ENCODE assay signal across 11 cellular contexts in the genomic region with DNA sequence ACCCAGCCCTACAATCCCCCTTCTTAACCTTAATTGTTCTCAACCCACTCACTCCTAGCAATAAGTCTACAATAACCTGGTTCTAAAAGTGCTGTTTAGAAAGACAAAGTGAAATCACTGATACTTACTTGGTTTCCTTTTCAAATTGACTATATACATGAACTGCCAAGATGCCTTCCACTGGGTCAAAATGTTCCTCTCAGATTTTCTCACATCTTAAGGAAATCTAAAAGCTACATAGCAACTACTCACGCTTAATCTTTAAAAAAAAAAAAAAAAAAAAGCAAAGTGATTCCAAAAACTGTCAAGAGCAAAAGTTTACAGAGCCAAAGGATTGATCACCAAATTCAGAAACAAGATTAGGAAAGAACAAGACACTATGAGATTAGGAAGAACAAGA.
DNase-seq lines count a peak whose midpoint lies in the region; ATAC-seq, FAIRE-seq and TF ChIP-seq lines count a peak whose summit lies in the region.
"Had no signal": no experiment of that assay in that cellular context is flagged by ENCODE, and none has a peak within 500 bp of the region (broad histone marks: within the 10 kb centered on the region; RNA-seq: fewer than 3 reads in every experiment).

No MANE protein-coding gene starts in this region.

- TF ChIP-seq CTCF in RWPE2 (IDR thresholded peaks at IDR 0.05; ENCODE audit: poor library complexity, severe bottlenecking) (no peak), endothelial cell of umbilical vein (IDR thresholded peaks at IDR 0.05; ENCODE audit: extremely low read depth in 1 of 2, insufficient read depth in 1 of 2, low read depth in 1 of 2, low read length in 2 of 2) (no peak), stomach (IDR thresholded peaks at IDR 0.05) (no peak)

- peaks cover 34% of the 10 kb centered on the region for H3K4me1 ChIP-seq in RWPE2 (ENCODE audit: insufficient read depth, poor library complexity, severe bottlenecking)
- peaks cover 21% of the 10 kb centered on the region for H3K4me1 ChIP-seq in endothelial cell of umbilical vein (ENCODE audit: control insufficient read depth, extremely low read depth, insufficient read depth, low read length)
- peaks cover 26 to 86% (median 52%) of the 10 kb centered on the region in 4 donors for H3K4me1 ChIP-seq in stomach
- peaks cover 24% of the 10 kb centered on the region for H3K4me1 ChIP-seq in HAP-1

- H3K9ac ChIP-seq in endothelial cell of umbilical vein (replicated peaks; ENCODE audit: extremely low read depth, insufficient read depth, low read length): no peak overlapping the region

- TF ChIP-seq POLR2A in endothelial cell of umbilical vein (IDR thresholded peaks at IDR 0.05; ENCODE audit: low read depth, low read length): no peak
- TF ChIP-seq POLR2A in stomach (IDR thresholded peaks at IDR 0.05): no peak

- no peaks in the 10 kb centered on the region for H3K27me3 ChIP-seq in RWPE2 (ENCODE audit: insufficient read depth, poor library complexity, severe bottlenecking)
- no peaks in the 10 kb centered on the region for H3K27me3 ChIP-seq in endothelial cell of umbilical vein (ENCODE audit: control insufficient read depth in 2 of 2, insufficient read depth in 2 of 2, low read length in 2 of 2)
- H3K27me3 ChIP-seq in stomach: no peaks in the 10 kb centered on the region
- no peaks in the 10 kb centered on the region for H3K27me3 ChIP-seq in HAP-1 (ENCODE audit: low read depth)

- in situ Hi-C loops in HAP-1 (cut with MboI; ENCODE audit: low sequenced_read_pairs): no loop called here

- WGBS in stomach, 5 donors: 63 to 74% (median 68%) methylated on average over 1 of the region's 1 CpG

- DNase-seq in GM18507 (ENCODE audit: extremely low spot score, insufficient read length, low read depth) (no peak), RWPE2 (ENCODE audit: low spot score) (no peak), endothelial cell of umbilical vein (ENCODE audit: low read depth, low spot score) (peak; percentile 12), stomach (no peak), NCI-H1092 treated with DMSO at 0.1 percent for 48 hours (lab: John Stamatoyannopoulos, UW) (no peak), NCI-H1436 (lab: John Stamatoyannopoulos, UW) (no peak), HAP-1 (ENCODE audit: low spot score in 2 of 2) (no peak)
- DNase-seq: activated CD4-positive, CD25-positive, alpha-beta regulatory T cell treated with anti-CD3 and anti-CD28 coated beads, Interleukin-2, amount 50 U/mL, for 72 hours; effector CD8-positive, alpha-beta T cell had no signal

- no peak for ATAC-seq in RWPE2 (ENCODE audit: low read depth)

- no peaks in the 10 kb centered on the region for H3K9me3 ChIP-seq in RWPE2 (ENCODE audit: severe bottlenecking)
- H3K9me3 ChIP-seq in endothelial cell of umbilical vein (replicated peaks; ENCODE audit: control insufficient read depth, insufficient read depth, low read length): no peaks in the 10 kb centered on the region
- H3K9me3 ChIP-seq in stomach: no peaks in the 10 kb centered on the region
- no peaks in the 10 kb centered on the region for H3K9me3 ChIP-seq in HAP-1

- H2AFZ ChIP-seq in endothelial cell of umbilical vein (ENCODE audit: low read depth, low read length): no peak overlapping the region

- no peak overlapping the region for H3K4me2 ChIP-seq in endothelial cell of umbilical vein (ENCODE audit: insufficient read depth, low read length)

- H4K20me1 ChIP-seq in endothelial cell of umbilical vein (replicated peaks; ENCODE audit: control insufficient read depth, extremely low read depth, insufficient read depth, low read length): peaks cover 5% of the 10 kb centered on the region

- CTCF ChIA-PET in endothelial cell of umbilical vein (lab: Charles Lee): interaction anchor here (1.2 to 1.8 kb wide), 3 partner anchors 13 to 95 kb away, joined by 3 to 15 read pairs (median 3); no protein-coding TSS in a partner anchor

- no peak overlapping the region for H3K4me3 ChIP-seq in RWPE2 (ENCODE audit: severe bottlenecking)
- H3K4me3 ChIP-seq in endothelial cell of umbilical vein (replicated peaks in 1 of 3; ENCODE audit: insufficient read depth in 1 of 3, low read depth in 1 of 3, low read length in 3 of 3): no peak overlapping the region
- no peak overlapping the region for H3K4me3 ChIP-seq in stomach
- no peak overlapping the region for H3K4me3 ChIP-seq in HAP-1

- no peaks in the 10 kb centered on the region for H3K9me1 ChIP-seq in endothelial cell of umbilical vein (replicated peaks; ENCODE audit: control insufficient read depth, extremely low read depth, insufficient read depth, low read length)

- peaks cover 86% of the 10 kb centered on the region for H3K79me2 ChIP-seq in endothelial cell of umbilical vein (ENCODE audit: control insufficient read depth, insufficient read depth, low read length)

- POLR2A ChIA-PET in endothelial cell of umbilical vein (lab: Charles Lee): interaction anchor here (0.7 kb wide), 1 partner anchor 57 kb away, joined by 6 read pairs; no protein-coding TSS in a partner anchor

- H3K36me3 ChIP-seq in RWPE2 (ENCODE audit: low read depth) (peaks cover 49% of the 10 kb centered on the region), endothelial cell of umbilical vein (ENCODE audit: control insufficient read depth in 2 of 2, extremely low read depth in 1 of 2, insufficient read depth in 2 of 2, low read length in 2 of 2) (peaks cover 0 to 3% of the 10 kb centered on the region in 2 experiments), stomach (peaks cover 0 to 8% (median 6%) of the 10 kb centered on the region in 4 donors), HAP-1 (replicated peaks) (peaks cover 14% of the 10 kb centered on the region)

- H3K27ac ChIP-seq in RWPE2 (ENCODE audit: poor library complexity, severe bottlenecking): peak overlapping the region; percentile 93
- peak overlapping the region; percentile 18 for H3K27ac ChIP-seq in endothelial cell of umbilical vein (ENCODE audit: insufficient read depth, low read depth, low read length)
- peak overlapping the region in 4 of 5 donors; percentile 54 to 99 (median 98) for H3K27ac ChIP-seq in stomach

- dilution Hi-C loops in endothelial cell of umbilical vein (cut with MboI; ENCODE audit: extremely low pct_ligation_motif_present, low sequenced_read_pairs): no loop called here

- no peak for TF ChIP-seq EP300 in stomach (IDR thresholded peaks at IDR 0.05)

- no TSS peak for BruUV-seq in endothelial cell of umbilical vein (replicated peaks; lab: Mats Ljungman, UMichigan)

- peak; percentile 57 for FAIRE-seq in GM18507 (lab: Jason Lieb, UNC)
- FAIRE-seq in endothelial cell of umbilical vein (lab: Jason Lieb, UNC): no peak
- FAIRE-seq: D721Med, GM12892 had no signal

- intact Hi-C loops in endothelial cell of umbilical vein (cut with micrococcal nuclease) (loop anchor here (5.0 kb wide), 2 partner anchors 68 to 253 kb away; a partner anchor contains a TSS), stomach (cut with DNase I; ENCODE audit: low total_unique reads) (no loop called here)

TF ChIP-seq in endothelial cell of umbilical vein, 7 proteins besides CTCF, POLR2A, EP300 and RAD21:
- no peak for TF ChIP-seq GATA2 (IDR thresholded peaks at IDR 0.05; ENCODE audit: insufficient read depth, insufficient read length, low read depth, low read length)

Comparison
In these comparisons a context has a peak if more than half of its experiments do, and no peak if none do; other contexts are left out.
1. H3K27ac ChIP-seq: peak in every context shown above with its lines; median percentile 98 in stomach; 93 in RWPE2; 18 in endothelial cell of umbilical vein.